Comparison of ENCODE assay signal across 7 cellular contexts in genomic region chr6:32196682-32197616, GRCh38. TPM values are rescaled to one million over a fixed set of nuclear protein-coding genes. Genes with fewer than 3 reads are reported as not detected.
A peak's percentile ranks its signal among the peaks of the same experiment; 100 is the strongest.
DNase-seq lines count a peak whose midpoint lies in the region; ATAC-seq and TF ChIP-seq lines count a peak whose summit lies in the region.

No MANE protein-coding gene starts in this region.

- H3K79me1 ChIP-seq in trophoblast cell (ENCODE audit: low read length), result peaks cover 20% of the 10 kb centered on the region

- peak overlapping the region; percentile 94 for H4K91ac ChIP-seq in trophoblast cell (ENCODE audit: low read depth, low read length)

- H3K14ac ChIP-seq in trophoblast cell (ENCODE audit: low read length), result peak overlapping the region; percentile 62

- peak; percentile 51 for DNase-seq in globus pallidus (ENCODE audit: low spot score)
- DNase-seq in trophoblast cell, result peak in 1 of 2 donors; percentile 21
- DNase-seq in activated CD4-positive, alpha-beta T cell treated with anti-CD3 and anti-CD28 coated beads for 1 hour, result no peak

- ATAC-seq in HG02798 (IDR thresholded peaks at IDR 0.05; ENCODE audit: poor library complexity, unreplicated experiment), result no peak
- ATAC-seq in GM21825 (IDR thresholded peaks at IDR 0.05; ENCODE audit: unreplicated experiment), result no peak

- H3K27me3 ChIP-seq in HUES6 (ENCODE audit: control insufficient read depth, insufficient read depth, low read length) (no peaks in the 10 kb centered on the region), trophoblast cell (ENCODE audit: insufficient read depth, low read length) (no peaks in the 10 kb centered on the region)

- H3K18ac ChIP-seq in trophoblast cell (ENCODE audit: low read length), result no peak overlapping the region

- H2BK5ac ChIP-seq in trophoblast cell (ENCODE audit: low read depth, low read length, poor library complexity), result no peak overlapping the region

- H3K9me3 ChIP-seq in HUES6 (ENCODE audit: control insufficient read depth, insufficient read depth, low read depth, low read length) (no peaks in the 10 kb centered on the region), trophoblast cell (ENCODE audit: insufficient read depth, low read depth, low read length) (no peaks in the 10 kb centered on the region)

- H3K27ac ChIP-seq in HUES6 (ENCODE audit: low read depth, low read length), result peak overlapping the region; percentile 96
- peak overlapping the region; percentile 97 for H3K27ac ChIP-seq in trophoblast cell (ENCODE audit: low read depth, low read length)

- H4K12ac ChIP-seq in trophoblast cell (ENCODE audit: low read depth, low read length), result peak overlapping the region; percentile 5

- H2BK120ac ChIP-seq in trophoblast cell (ENCODE audit: insufficient read depth, low read length, poor library complexity), result no peak overlapping the region

- peaks cover 4% of the 10 kb centered on the region for H3K79me2 ChIP-seq in trophoblast cell (ENCODE audit: control insufficient read depth, insufficient read depth, low read length, poor library complexity)

- H3K4ac ChIP-seq in trophoblast cell (ENCODE audit: low read depth, low read length), result peak overlapping the region; percentile 2

- H3K4me2 ChIP-seq in trophoblast cell (ENCODE audit: low read length), result peak overlapping the region; percentile 84

- 100% methylated on average over 2 of the region's 28 CpGs for WGBS in trophoblast cell (ENCODE audit: extremely low coverage, insufficient coverage, insufficient read length)

- no peak overlapping the region for H3K23ac ChIP-seq in trophoblast cell (ENCODE audit: low read length)

- TF ChIP-seq CTCF in WI38 (IDR thresholded peaks at IDR 0.05; ENCODE audit: low read depth, low read length), result 0 out of 2 replicates have a peak, but pooled peaks have one; percentile 5

- H2AK5ac ChIP-seq in trophoblast cell (ENCODE audit: low read length), result peak overlapping the region; percentile 27

- peak overlapping the region; percentile 35 for H2BK12ac ChIP-seq in trophoblast cell (ENCODE audit: low read length)

- peak overlapping the region; percentile 95 for H3K9ac ChIP-seq in HUES6 (ENCODE audit: low read length)
- no peak overlapping the region for H3K9ac ChIP-seq in trophoblast cell (ENCODE audit: low read length)

- H3K4me1 ChIP-seq in HUES6 (ENCODE audit: control insufficient read depth, insufficient read depth, low read length), result peaks cover 34% of the 10 kb centered on the region
- H3K4me1 ChIP-seq in trophoblast cell (ENCODE audit: control insufficient read depth in 1 of 2, insufficient read depth in 2 of 2, low read length in 2 of 2), result peaks cover 14 to 17% of the 10 kb centered on the region in 2 experiments

- H3K36me3 ChIP-seq in HUES6 (ENCODE audit: control insufficient read depth, insufficient read depth, low read length) (no peaks in the 10 kb centered on the region), trophoblast cell (ENCODE audit: control insufficient read depth in 1 of 2, insufficient read depth in 2 of 2, low read length in 2 of 2) (no peaks in the 10 kb centered on the region)

- H4K8ac ChIP-seq in trophoblast cell (ENCODE audit: low read depth, low read length), result peak overlapping the region; percentile 77

- H3K4me3 ChIP-seq in HUES6 (ENCODE audit: low read depth, low read length), result peak overlapping the region; percentile 85
- peak overlapping the region; percentile 87 for H3K4me3 ChIP-seq in WI38 (ENCODE audit: low read depth, low read length)
- H3K4me3 ChIP-seq in trophoblast cell (ENCODE audit: low read depth, low read length), result peak overlapping the region; percentile 78

- peak overlapping the region; percentile 77 for H2AFZ ChIP-seq in trophoblast cell (ENCODE audit: insufficient read depth, low read length, poor library complexity)

RNA-seq across cellular contexts. Expression of gene GPSM3, which starts 4.5 kb away (rescaled TPM):
- 9.6 and 10.9 TPM in 2 replicates for polyA plus RNA-seq in trophoblast cell (2013)

RNA-seq across cellular contexts. Expression of gene PBX2, which starts 6.9 kb away (rescaled TPM):
- 90.9 and 95.5 TPM in 2 replicates for polyA plus RNA-seq in trophoblast cell (2013)

RNA-seq across cellular contexts. Expression of gene AGER, which starts 12.9 kb away (rescaled TPM):
- 7.3 and 8.1 TPM in 2 replicates for polyA plus RNA-seq in trophoblast cell (2013)

RNA-seq across cellular contexts. Expression of gene RNF5, which starts 18.7 kb away (rescaled TPM):
- 51.4 and 55.5 TPM in 2 replicates for polyA plus RNA-seq in trophoblast cell (2013)

RNA-seq across cellular contexts. Expression of gene AGPAT1, which starts 21.1 kb away (rescaled TPM):
- 67.1 and 67.2 TPM in 2 replicates for polyA plus RNA-seq in trophoblast cell (2013)
